8 cellular contexts compared by ENCODE assay signal in genomic region chr19:18418725-18419194, GRCh38. TPM values are rescaled to one million over a fixed set of nuclear protein-coding genes. Genes with fewer than 3 reads are reported as not detected.
A peak's percentile ranks its signal among the peaks of the same experiment; 100 is the strongest.
DNase-seq lines count a peak whose midpoint lies in the region; ATAC-seq and TF ChIP-seq lines count a peak whose summit lies in the region.

No MANE protein-coding gene starts in this region.

- H3K4me3 ChIP-seq in MG63 (peak overlapping the region; percentile 77), breast epithelium (peak overlapping the region; percentile 58 to 96 (median 73)), stomach smooth muscle (ENCODE audit: low read length in 2 of 2) (peak overlapping the region; percentile 62 to 76)

- H3K27ac ChIP-seq in breast epithelium: peak overlapping the region; percentile 91 to 92
- H3K27ac ChIP-seq in stomach smooth muscle (ENCODE audit: low read length): peak overlapping the region; percentile 84

- intact Hi-C loops in breast epithelium (cut with DNase I; ENCODE audit: low total_unique reads): loop anchor here (10.0 kb wide), 1 partner anchor 154 kb away; no protein-coding TSS in a partner anchor

- TF ChIP-seq POLR2A in breast epithelium (IDR thresholded peaks at IDR 0.05): no peak

- H3K9me3 ChIP-seq in MG63 (no peaks in the 10 kb centered on the region), breast epithelium (no peaks in the 10 kb centered on the region), stomach smooth muscle (ENCODE audit: control insufficient read depth in 2 of 2, low read length in 2 of 2) (no peaks in the 10 kb centered on the region)

- peak overlapping the region in 1 of 2 donors; percentile 6 for H3K9ac ChIP-seq in stomach smooth muscle (ENCODE audit: low read length in 2 of 2)

- peaks cover 22 to 34% of the 10 kb centered on the region in 2 donors for H3K4me1 ChIP-seq in breast epithelium
- peaks cover 69% of the 10 kb centered on the region for H3K4me1 ChIP-seq in stomach smooth muscle (ENCODE audit: control insufficient read depth, insufficient read depth, low read length)

- peak; percentile 71 for DNase-seq in DMS79 treated with DMSO at 0.1 percent for 48 hours (lab: John Stamatoyannopoulos, UW)
- no peak for DNase-seq in DMS79 (lab: John Stamatoyannopoulos, UW)
- DNase-seq in MG63: no peak
- no peak for DNase-seq in breast epithelium (ENCODE audit: low spot score in 2 of 2)
- DNase-seq in left lobe of liver (ENCODE audit: low spot score): no peak
- no peak for DNase-seq in hepatic stellate cell (ENCODE audit: low spot score)
- DNase-seq in cerebellar nuclear complex (lab: John Stamatoyannopoulos, UW): no peak

- H3K27me3 ChIP-seq in MG63 (no peaks in the 10 kb centered on the region), breast epithelium (no peaks in the 10 kb centered on the region), stomach smooth muscle (ENCODE audit: control insufficient read depth in 1 of 2, insufficient read depth in 2 of 2, low read length in 2 of 2) (peaks cover 14 to 33% of the 10 kb centered on the region in 2 donors)

- TF ChIP-seq CTCF in breast epithelium (IDR thresholded peaks at IDR 0.05): no peak

- peak; percentile 11 for ATAC-seq in left lobe of liver

- H3K36me3 ChIP-seq in MG63 (peaks cover 27% of the 10 kb centered on the region), breast epithelium (no peaks in the 10 kb centered on the region), stomach smooth muscle (ENCODE audit: control insufficient read depth in 2 of 2, insufficient read depth in 2 of 2, low read length in 2 of 2) (no peaks in the 10 kb centered on the region)

RNA-seq across cellular contexts. Expression of gene SSBP4, which starts 0.4 kb away (rescaled TPM):
- total RNA-seq in MG63 (2014; rRNA removed; shearing (Covaris generic); ENCODE audit: low replicate concordance): 187 and 203 TPM in 2 replicates
- total RNA-seq in breast epithelium: 10 to 100 TPM; 29.4 to 71.8 (median 46.7) TPM
- 18.4 TPM for total RNA-seq in left lobe of liver

RNA-seq across cellular contexts. Expression of gene ISYNA1, which starts 19.2 kb away (rescaled TPM):
- 0.40 and 4.4 TPM in 2 replicates for total RNA-seq in MG63 (2014; rRNA removed; shearing (Covaris generic); ENCODE audit: low replicate concordance)
- total RNA-seq in breast epithelium: 10 to 100 TPM in 2 of 3 donors, 1 to 10 TPM in 1; 7.4 to 42.9 (median 40.2) TPM
- 10.2 TPM for total RNA-seq in left lobe of liver

RNA-seq across cellular contexts. Expression of gene LRRC25, which starts 21.3 kb away (rescaled TPM):
- not detected in 2 replicates for total RNA-seq in MG63 (2014; rRNA removed; shearing (Covaris generic); ENCODE audit: low replicate concordance)
- total RNA-seq in breast epithelium (10 to 100 TPM in 1 of 3 donors, 1 to 10 TPM in 2; 3.9 to 27.2 (median 7.2) TPM), left lobe of liver (2.2 TPM)

RNA-seq across cellular contexts. Expression of gene GDF15, which starts 32.8 kb away (rescaled TPM):
- 2.3 and 13.1 TPM in 2 replicates for total RNA-seq in MG63 (2014; rRNA removed; shearing (Covaris generic); ENCODE audit: low replicate concordance)
- 10 to 100 TPM in 1 of 3 donors, 1 to 10 TPM in 2; 2.7 to 60.3 (median 9.2) TPM for total RNA-seq in breast epithelium
- total RNA-seq in left lobe of liver: 3.2 TPM
